In the genomic region with DNA sequence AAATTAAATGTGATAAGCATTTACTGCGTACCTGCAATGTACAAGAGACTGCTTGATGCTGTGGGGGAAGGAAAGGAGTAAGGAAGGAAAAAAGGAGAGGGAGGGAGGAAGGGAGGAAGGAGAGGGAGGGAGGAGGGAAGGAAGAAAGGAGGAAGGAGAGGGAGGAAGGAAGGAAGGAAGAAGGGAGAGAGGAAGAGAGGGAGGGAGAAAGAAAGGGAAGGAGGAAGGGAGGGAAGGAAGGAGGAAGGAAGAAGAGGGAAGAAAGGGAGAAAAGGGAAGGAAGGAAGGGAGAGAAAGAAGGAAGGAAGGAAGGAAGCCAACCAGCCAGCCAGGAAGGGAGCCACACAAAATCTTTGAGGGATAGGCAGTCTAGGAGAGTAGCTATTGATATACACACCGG, we compare ENCODE assay signal across 24 cellular contexts. TPM values are rescaled to one million over a fixed set of nuclear protein-coding genes. Genes with fewer than 3 reads are reported as not detected.
DNase-seq lines count a peak whose midpoint lies in the region; ATAC-seq, FAIRE-seq and TF ChIP-seq lines count a peak whose summit lies in the region.
"Had no signal": no experiment of that assay in that cellular context is flagged by ENCODE, and none has a peak within 500 bp of the region (broad histone marks: within the 10 kb centered on the region; RNA-seq: fewer than 3 reads in every experiment).

No MANE protein-coding gene starts in this region.

- H3K4me2 ChIP-seq in SK-N-SH (no peak overlapping the region), K562 (ENCODE audit: insufficient read depth, low read length) (no peak overlapping the region), trophoblast cell (ENCODE audit: low read length) (no peak overlapping the region)

- no peaks in the 10 kb centered on the region for H3K9me1 ChIP-seq in K562 (ENCODE audit: control insufficient read depth, insufficient read depth, low read length)

- H2AK5ac ChIP-seq in trophoblast cell (ENCODE audit: low read length): no peak overlapping the region

- CTCF ChIA-PET in SK-N-SH (lab: Yijun Ruan, JAX) (interaction anchor here (0.9 to 3.9 kb wide), 9 partner anchors 11 to 496 kb away, joined by 3 to 17 read pairs (median 4); a partner anchor contains a TSS), HEK293 (lab: Yijun Ruan, JAX) (no interaction called here), K562 (lab: Yijun Ruan, JAX; ENCODE audit: low intra/inter-chr PET ratio) (no interaction called here)

- 72% methylated on average over 2 of the region's 2 CpGs for WGBS in SK-N-SH (ENCODE audit: low lambda C conversion rate)
- 59% methylated on average over 2 of the region's 2 CpGs for WGBS in K562 (ENCODE audit: insufficient coverage, low coverage, missing lambda C conversion rate)
- WGBS in trophoblast cell (ENCODE audit: extremely low coverage, insufficient coverage, insufficient read length): no CpG with 5 or more reads among the region's 2 CpGs

- POLR2A ChIA-PET in SK-N-SH (lab: Yijun Ruan, JAX) (interaction anchor here (1.3 kb wide), 1 partner anchor 221 kb away, joined by 3 read pairs; no protein-coding TSS in a partner anchor), HEK293 (lab: Yijun Ruan, JAX) (no interaction called here), K562 (lab: Yijun Ruan, JAX) (interaction anchor here (1.1 kb wide), 1 partner anchor 16 kb away, joined by 4 read pairs; no protein-coding TSS in a partner anchor)

- no peaks in the 10 kb centered on the region for H3F3A ChIP-seq in SK-N-SH (replicated peaks; ENCODE audit: insufficient read depth)

- TF ChIP-seq CTCF in SK-N-SH (IDR thresholded peaks at IDR 0.05) (no peak), HEK293 (tag by site-specific recombination; IDR thresholded peaks at IDR 0.05) (no peak), K562 (IDR thresholded peaks at IDR 0.05 in 2 of 3, conservative IDR thresholded peaks at IDR 0.05 in 1 of 3; ENCODE audit: insufficient read depth in 2 of 3, low read depth in 1 of 3, low read length in 3 of 3) (no peak)

- peaks cover 0 to 79% of the 10 kb centered on the region in 2 experiments; a peak in 2 of 4 replicates for H3K4me1 ChIP-seq in SK-N-SH (ENCODE audit: control insufficient read depth in 1 of 2, insufficient read depth in 2 of 2, low read depth in 1 of 2, low read length in 1 of 2)
- no peaks in the 10 kb centered on the region for H3K4me1 ChIP-seq in HEK293 (ENCODE audit: control insufficient read depth, insufficient read depth, low read length)
- H3K4me1 ChIP-seq in K562 (replicated peaks in 1 of 2; ENCODE audit: control insufficient read depth in 2 of 2, insufficient read depth in 2 of 2, low read length in 2 of 2): no peaks in the 10 kb centered on the region; a peak in 1 of 5 replicates
- peaks cover 0 to 10% of the 10 kb centered on the region in 2 experiments for H3K4me1 ChIP-seq in trophoblast cell (ENCODE audit: control insufficient read depth in 1 of 2, insufficient read depth in 2 of 2, low read length in 2 of 2)

- H2AFZ ChIP-seq in SK-N-SH (ENCODE audit: low read depth) (no peak overlapping the region), K562 (ENCODE audit: low read depth, low read length) (no peak overlapping the region), trophoblast cell (ENCODE audit: insufficient read depth, low read length, poor library complexity) (no peak overlapping the region)

- TF ChIP-seq RAD21 in SK-N-SH (IDR thresholded peaks at IDR 0.05; ENCODE audit: low read length): no peak
- TF ChIP-seq RAD21 in K562 (CRISPR knock-in tag; conservative IDR thresholded peaks at IDR 0.05 in 1 of 2, IDR thresholded peaks at IDR 0.05 in 1 of 2): no peak

- no peaks in the 10 kb centered on the region for H3K9me2 ChIP-seq in SK-N-SH

- H3K36me3 ChIP-seq in SK-N-SH (replicated peaks in 1 of 2; ENCODE audit: control insufficient read depth in 1 of 2, insufficient read depth in 2 of 2, low read length in 1 of 2) (peaks cover 0 to 2% of the 10 kb centered on the region in 2 experiments), HEK293 (ENCODE audit: control insufficient read depth in 2 of 2, insufficient read depth in 1 of 2, low read length in 2 of 2) (peaks cover 8 to 12% of the 10 kb centered on the region in 2 experiments; a peak in 2 of 3 replicates), K562 (ENCODE audit: control insufficient read depth, insufficient read depth, low read length) (no peaks in the 10 kb centered on the region), trophoblast cell (ENCODE audit: control insufficient read depth in 1 of 2, insufficient read depth in 2 of 2, low read length in 2 of 2) (peaks cover 0 to 5% of the 10 kb centered on the region in 2 experiments)

- H3K9me3 ChIP-seq in SK-N-SH: no peaks in the 10 kb centered on the region
- no peaks in the 10 kb centered on the region for H3K9me3 ChIP-seq in HEK293 (ENCODE audit: control insufficient read depth, insufficient read depth, low read depth, low read length)
- no peaks in the 10 kb centered on the region for H3K9me3 ChIP-seq in K562 (replicated peaks; ENCODE audit: control insufficient read depth, insufficient read depth, low read depth, low read length)
- H3K9me3 ChIP-seq in trophoblast cell (ENCODE audit: insufficient read depth, low read depth, low read length): no peaks in the 10 kb centered on the region

- TF ChIP-seq EP300 in SK-N-SH (IDR thresholded peaks at IDR 0.05; ENCODE audit: borderline replicate concordance in 1 of 2, low read depth in 1 of 2, low read length in 1 of 2): no peak
- TF ChIP-seq EP300 in K562 (IDR thresholded peaks at IDR 0.05; ENCODE audit: low read length): no peak

- H3K4ac ChIP-seq in trophoblast cell (ENCODE audit: low read depth, low read length): no peak overlapping the region

- no peak overlapping the region for H3K4me3 ChIP-seq in SK-N-SH (ENCODE audit: low read depth in 2 of 2, low read length in 1 of 2)
- no peak overlapping the region for H3K4me3 ChIP-seq in HEK293 (ENCODE audit: low read depth, low read length)
- no peak overlapping the region for H3K4me3 ChIP-seq in K562
- no peak overlapping the region for H3K4me3 ChIP-seq in trophoblast cell (ENCODE audit: low read depth, low read length)

- H3K9ac ChIP-seq in SK-N-SH (no peak overlapping the region), K562 (ENCODE audit: insufficient read depth in 1 of 2, low read depth in 2 of 2, low read length in 2 of 2) (no peak overlapping the region), trophoblast cell (ENCODE audit: low read length) (no peak overlapping the region)

- peak overlapping the region; percentile 23 for H3K14ac ChIP-seq in trophoblast cell (ENCODE audit: low read length)

- no peaks in the 10 kb centered on the region for H3K79me1 ChIP-seq in trophoblast cell (ENCODE audit: low read length)

- H4K12ac ChIP-seq in trophoblast cell (ENCODE audit: low read depth, low read length): no peak overlapping the region

- no TSS peak for BruUV-seq in K562 (replicated peaks; lab: Mats Ljungman, UMichigan)

- no peak for ATAC-seq in SK-N-SH treated with all-trans-retinoic acid at 6 μM for 48 hours
- ATAC-seq in K562: no peak
- ATAC-seq in HG02884 (IDR thresholded peaks at IDR 0.05; ENCODE audit: unreplicated experiment): no peak
- ATAC-seq: Right ventricle myocardium inferior had no signal

- H2BK12ac ChIP-seq in trophoblast cell (ENCODE audit: low read length): no peak overlapping the region

- no peak overlapping the region for H4K8ac ChIP-seq in trophoblast cell (ENCODE audit: low read depth, low read length)

- no peak overlapping the region for H4K91ac ChIP-seq in trophoblast cell (ENCODE audit: low read depth, low read length)

- H3K79me2 ChIP-seq in SK-N-SH (ENCODE audit: insufficient read depth) (no peaks in the 10 kb centered on the region), K562 (ENCODE audit: control insufficient read depth, insufficient read depth, low read length) (no peaks in the 10 kb centered on the region), trophoblast cell (ENCODE audit: control insufficient read depth, insufficient read depth, low read length, poor library complexity) (no peaks in the 10 kb centered on the region)

- H4K20me1 ChIP-seq in SK-N-SH (ENCODE audit: insufficient read depth) (no peaks in the 10 kb centered on the region), K562 (replicated peaks; ENCODE audit: control insufficient read depth, insufficient read depth, low read length) (no peaks in the 10 kb centered on the region)

- in situ Hi-C loops in K562 (cut with MboI): no loop called here

- no peak for FAIRE-seq in K562 (lab: Jason Lieb, UNC)
- FAIRE-seq: HTR-8/SVneo, RCC 7860 had no signal

- DNase-seq in SK-N-SH (no peak), K562 (ENCODE audit: extremely low read depth in 1 of 4, low spot score in 3 of 4) (no peak), trophoblast cell (no peak), hippocampal formation (lab: John Stamatoyannopoulos, UW) (no peak), NCI-H2081 treated with DMSO at 0.1 percent for 48 hours (lab: John Stamatoyannopoulos, UW) (no peak)
- DNase-seq: AML-193; COR-L47; DMS 273 treated with DMSO at 0.1 percent for 48 hours; DND-41; H7; NCI-H1092 treated with DMSO at 0.1 percent for 48 hours; NCI-H510A; NCI-H748 treated with DMSO at 0.1 percent for 48 hours; NK-92 treated with Interleukin-12 subunit alpha and Interleukin-12 subunit beta, amount 100 ng/mL, for 24 hours had no signal

- no peak overlapping the region for H3K23ac ChIP-seq in trophoblast cell (ENCODE audit: low read length)

- H3K27me3 ChIP-seq in SK-N-SH (ENCODE audit: insufficient read depth) (no peaks in the 10 kb centered on the region), K562 (ENCODE audit: control insufficient read depth in 2 of 2, insufficient read depth in 2 of 2, low read length in 2 of 2) (no peaks in the 10 kb centered on the region), trophoblast cell (ENCODE audit: insufficient read depth, low read length) (no peaks in the 10 kb centered on the region)

- H3K27ac ChIP-seq in SK-N-SH (ENCODE audit: low read depth in 2 of 2, low read length in 1 of 2): peak overlapping the region; percentile 43 to 100; a peak in 3 of 4 replicates
- H3K27ac ChIP-seq in HEK293 (ENCODE audit: extremely low read depth, low read depth, low read length): no peak overlapping the region
- H3K27ac ChIP-seq in K562 (ENCODE audit: extremely low read depth, low read depth, low read length): no peak overlapping the region
- peak overlapping the region; percentile 57 for H3K27ac ChIP-seq in trophoblast cell (ENCODE audit: low read depth, low read length)
- H3K27ac ChIP-seq: 22Rv1 had no signal

- H2BK5ac ChIP-seq in trophoblast cell (ENCODE audit: low read depth, low read length, poor library complexity): peak overlapping the region; percentile 32

- intact Hi-C loops in K562 (cut with micrococcal nuclease): no loop called here

- H3K18ac ChIP-seq in trophoblast cell (ENCODE audit: low read length): no peak overlapping the region

- no peak for TF ChIP-seq POLR2A in K562 (conservative IDR thresholded peaks at IDR 0.05)

- peak overlapping the region; percentile 6 for H2BK120ac ChIP-seq in trophoblast cell (ENCODE audit: insufficient read depth, low read length, poor library complexity)

RNA-seq across cellular contexts. Expression of a gene that starts 44.0 kb away (rescaled TPM):
- polyA plus RNA-seq in SK-N-SH (2012; rRNA removed) (0.05 and 0.10 TPM in 2 replicates), K562 (2011; rRNA removed) (1.9 and 2.4 TPM in 2 replicates), K562 (2014; fragmentation: Illumina TruSeq; extraction: Trizol) (5.5 and 5.7 TPM in 2 replicates), K562 (2014; fragmentation: Nextera tagmentation; extraction: Ambion mirVana) (under 1 TPM; 0.06 to 0.18 TPM), K562 (2014; rRNA removed) (4.8 and 5.0 TPM in 2 replicates)
- 0.04 TPM in 2 replicates for polyA plus RNA-seq in SK-N-SH (2012; cell fraction: cytosol; rRNA removed)
- polyA plus RNA-seq in SK-N-SH (2012; cell fraction: nucleus; rRNA removed): 0.26 TPM in 2 replicates
- 40.0 and 48.8 TPM in 2 replicates for total RNA-seq in K562 (2011; cell fraction: chromatin; rRNA removed; ENCODE audit: low replicate concordance)
- 28.2 and 29.6 TPM in 2 replicates for total RNA-seq in K562 (2011; cell fraction: nucleolus; rRNA removed)
- 24.7 and 29.3 TPM in 2 replicates for total RNA-seq in K562 (2011; cell fraction: nucleoplasm; rRNA removed)
- total RNA-seq in K562 (2014; rRNA removed) (6.7 TPM in 2 replicates), K562 (2014; rRNA removed; fragmentation: Illumina TruSeq; extraction: Trizol) (4.0 TPM in 2 replicates), K562 (2015; rRNA removed; fragmentation: Illumina TruSeq; extraction: Trizol) (4.3 and 4.9 TPM in 2 replicates), K562 (2021) (5.8 and 7.0 TPM in 2 replicates)
- polyA plus RNA-seq in K562 (2011; cell fraction: cytosol; rRNA removed): 1.4 and 1.8 TPM in 2 replicates
- polyA plus RNA-seq in K562 (2011; cell fraction: nucleus; rRNA removed): 7.0 and 10.1 TPM in 2 replicates
- 4.8 and 23.9 TPM in 2 replicates for polyA plus RNA-seq in K562 (2012)
- polyA minus RNA-seq in K562 (2011; rRNA and poly(A)+ RNA removed): 5.6 TPM in 2 replicates
- 2.5 and 3.9 TPM in 2 replicates for polyA minus RNA-seq in K562 (2011; cell fraction: cytosol; rRNA and poly(A)+ RNA removed)
- polyA minus RNA-seq in K562 (2011; cell fraction: nucleus; rRNA and poly(A)+ RNA removed): 7.8 and 10.0 TPM in 2 replicates
- polyA plus RNA-seq in trophoblast cell (2013): 0.11 and 0.14 TPM in 2 replicates
- total RNA-seq: G401, OCI-LY7 had no signal
- polyA plus RNA-seq: IgD-negative memory B cell had no signal

Comparison
In these comparisons a context has a peak if more than half of its experiments do, and no peak if none do; other contexts are left out.
1. H3K27ac ChIP-seq: peak in SK-N-SH (2 of 2) and trophoblast cell (single experiment); none in HEK293 (single experiment) and K562 (single experiment).